In the genomic region with DNA sequence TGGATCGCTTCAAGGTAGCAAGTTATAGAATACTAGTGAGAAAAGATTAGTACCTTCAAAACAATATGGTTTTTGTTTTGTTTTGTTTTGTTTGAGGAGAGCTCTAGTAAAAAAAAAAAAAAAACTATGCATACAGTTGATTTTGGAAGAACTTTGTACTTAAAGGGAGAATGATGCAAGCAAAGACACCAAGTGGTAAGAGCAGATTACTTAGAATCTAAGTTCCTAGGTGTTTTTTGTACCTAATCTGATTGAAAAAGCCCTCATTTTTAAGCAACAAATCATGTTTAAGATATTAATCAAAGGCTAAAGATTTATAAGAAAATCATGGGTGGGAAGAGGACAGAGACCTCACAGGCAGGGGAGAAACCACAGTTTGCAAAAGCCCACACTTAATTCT, we compare ENCODE assay signal across 1 cellular context.
A peak's percentile ranks its signal among the peaks of the same experiment; 100 is the strongest.
TF ChIP-seq lines count a peak whose summit lies in the region.

No MANE protein-coding gene starts in this region.

TF ChIP-seq in HepG2, 621 proteins besides CTCF, POLR2A, EP300 and RAD21 (continued from another document and continues in another):
- TF ChIP-seq, protein P1, sequence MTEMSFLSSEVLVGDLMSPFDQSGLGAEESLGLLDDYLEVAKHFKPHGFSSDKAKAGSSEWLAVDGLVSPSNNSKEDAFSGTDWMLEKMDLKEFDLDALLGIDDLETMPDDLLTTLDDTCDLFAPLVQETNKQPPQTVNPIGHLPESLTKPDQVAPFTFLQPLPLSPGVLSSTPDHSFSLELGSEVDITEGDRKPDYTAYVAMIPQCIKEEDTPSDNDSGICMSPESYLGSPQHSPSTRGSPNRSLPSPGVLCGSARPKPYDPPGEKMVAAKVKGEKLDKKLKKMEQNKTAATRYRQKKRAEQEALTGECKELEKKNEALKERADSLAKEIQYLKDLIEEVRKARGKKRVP (CRISPR knock-in tag; IDR thresholded peaks at IDR 0.05) = peak in 1 of 2 experiments; percentile 94; a peak in 2 of 4 replicates
- TF ChIP-seq, protein P2, sequence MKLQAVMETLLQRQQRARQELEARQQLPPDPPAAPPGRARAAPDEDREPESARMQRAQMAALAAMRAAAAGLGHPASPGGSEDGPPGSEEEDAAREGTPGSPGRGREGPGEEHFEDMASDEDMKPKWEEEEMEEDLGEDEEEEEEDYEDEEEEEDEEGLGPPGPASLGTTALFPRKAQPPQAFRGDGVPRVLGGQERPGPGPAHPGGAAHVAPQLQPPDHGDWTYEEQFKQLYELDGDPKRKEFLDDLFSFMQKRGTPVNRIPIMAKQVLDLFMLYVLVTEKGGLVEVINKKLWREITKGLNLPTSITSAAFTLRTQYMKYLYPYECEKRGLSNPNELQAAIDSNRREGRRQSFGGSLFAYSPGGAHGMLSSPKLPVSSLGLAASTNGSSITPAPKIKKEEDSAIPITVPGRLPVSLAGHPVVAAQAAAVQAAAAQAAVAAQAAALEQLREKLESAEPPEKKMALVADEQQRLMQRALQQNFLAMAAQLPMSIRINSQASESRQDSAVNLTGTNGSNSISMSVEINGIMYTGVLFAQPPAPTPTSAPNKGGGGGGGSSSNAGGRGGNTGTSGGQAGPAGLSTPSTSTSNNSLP (IDR thresholded peaks at IDR 0.05; ENCODE audit: low read depth, low read length) = peak; percentile 27; the same call in 1 of the 2 replicates
- TF ChIP-seq, protein P3, sequence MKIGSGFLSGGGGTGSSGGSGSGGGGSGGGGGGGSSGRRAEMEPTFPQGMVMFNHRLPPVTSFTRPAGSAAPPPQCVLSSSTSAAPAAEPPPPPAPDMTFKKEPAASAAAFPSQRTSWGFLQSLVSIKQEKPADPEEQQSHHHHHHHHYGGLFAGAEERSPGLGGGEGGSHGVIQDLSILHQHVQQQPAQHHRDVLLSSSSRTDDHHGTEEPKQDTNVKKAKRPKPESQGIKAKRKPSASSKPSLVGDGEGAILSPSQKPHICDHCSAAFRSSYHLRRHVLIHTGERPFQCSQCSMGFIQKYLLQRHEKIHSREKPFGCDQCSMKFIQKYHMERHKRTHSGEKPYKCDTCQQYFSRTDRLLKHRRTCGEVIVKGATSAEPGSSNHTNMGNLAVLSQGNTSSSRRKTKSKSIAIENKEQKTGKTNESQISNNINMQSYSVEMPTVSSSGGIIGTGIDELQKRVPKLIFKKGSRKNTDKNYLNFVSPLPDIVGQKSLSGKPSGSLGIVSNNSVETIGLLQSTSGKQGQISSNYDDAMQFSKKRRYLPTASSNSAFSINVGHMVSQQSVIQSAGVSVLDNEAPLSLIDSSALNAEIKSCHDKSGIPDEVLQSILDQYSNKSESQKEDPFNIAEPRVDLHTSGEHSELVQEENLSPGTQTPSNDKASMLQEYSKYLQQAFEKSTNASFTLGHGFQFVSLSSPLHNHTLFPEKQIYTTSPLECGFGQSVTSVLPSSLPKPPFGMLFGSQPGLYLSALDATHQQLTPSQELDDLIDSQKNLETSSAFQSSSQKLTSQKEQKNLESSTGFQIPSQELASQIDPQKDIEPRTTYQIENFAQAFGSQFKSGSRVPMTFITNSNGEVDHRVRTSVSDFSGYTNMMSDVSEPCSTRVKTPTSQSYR (CRISPR knock-in tag; IDR thresholded peaks at IDR 0.05; ENCODE audit: borderline replicate concordance) = no peak
- TF ChIP-seq SATB2 (CRISPR knock-in tag; IDR thresholded peaks at IDR 0.05) = no peak
- TF ChIP-seq RBAK (CRISPR knock-in tag; IDR thresholded peaks at IDR 0.05) = no peak
- TF ChIP-seq, protein P4, sequence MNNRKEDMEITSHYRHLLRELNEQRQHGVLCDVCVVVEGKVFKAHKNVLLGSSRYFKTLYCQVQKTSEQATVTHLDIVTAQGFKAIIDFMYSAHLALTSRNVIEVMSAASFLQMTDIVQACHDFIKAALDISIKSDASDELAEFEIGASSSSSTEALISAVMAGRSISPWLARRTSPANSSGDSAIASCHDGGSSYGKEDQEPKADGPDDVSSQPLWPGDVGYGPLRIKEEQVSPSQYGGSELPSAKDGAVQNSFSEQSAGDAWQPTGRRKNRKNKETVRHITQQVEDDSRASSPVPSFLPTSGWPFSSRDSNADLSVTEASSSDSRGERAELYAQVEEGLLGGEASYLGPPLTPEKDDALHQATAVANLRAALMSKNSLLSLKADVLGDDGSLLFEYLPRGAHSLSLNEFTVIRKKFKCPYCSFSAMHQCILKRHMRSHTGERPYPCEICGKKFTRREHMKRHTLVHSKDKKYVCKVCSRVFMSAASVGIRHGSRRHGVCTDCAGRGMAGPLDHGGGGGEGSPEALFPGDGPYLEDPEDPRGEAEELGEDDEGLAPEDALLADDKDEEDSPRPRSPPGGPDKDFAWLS (CRISPR knock-in tag; IDR thresholded peaks at IDR 0.05; ENCODE audit: borderline replicate concordance) = no peak
- TF ChIP-seq GLI4 (CRISPR knock-in tag; IDR thresholded peaks at IDR 0.05; ENCODE audit: borderline replicate concordance) = no peak
- no peak for TF ChIP-seq ZKSCAN5 (CRISPR knock-in tag; IDR thresholded peaks at IDR 0.05)
- TF ChIP-seq CBFB (CRISPR knock-in tag; IDR thresholded peaks at IDR 0.05) = no peak
- TF ChIP-seq, protein P5, sequence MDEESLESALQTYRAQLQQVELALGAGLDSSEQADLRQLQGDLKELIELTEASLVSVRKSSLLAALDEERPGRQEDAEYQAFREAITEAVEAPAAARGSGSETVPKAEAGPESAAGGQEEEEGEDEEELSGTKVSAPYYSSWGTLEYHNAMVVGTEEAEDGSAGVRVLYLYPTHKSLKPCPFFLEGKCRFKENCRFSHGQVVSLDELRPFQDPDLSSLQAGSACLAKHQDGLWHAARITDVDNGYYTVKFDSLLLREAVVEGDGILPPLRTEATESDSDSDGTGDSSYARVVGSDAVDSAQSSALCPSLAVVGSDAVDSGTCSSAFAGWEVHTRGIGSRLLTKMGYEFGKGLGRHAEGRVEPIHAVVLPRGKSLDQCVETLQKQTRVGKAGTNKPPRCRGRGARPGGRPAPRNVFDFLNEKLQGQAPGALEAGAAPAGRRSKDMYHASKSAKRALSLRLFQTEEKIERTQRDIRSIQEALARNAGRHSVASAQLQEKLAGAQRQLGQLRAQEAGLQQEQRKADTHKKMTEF (CRISPR knock-in tag; IDR thresholded peaks at IDR 0.05) = peak; percentile 54; the same call in 1 of the 2 replicates
- TF ChIP-seq ZNF879 (CRISPR knock-in tag; IDR thresholded peaks at IDR 0.05) = no peak
- TF ChIP-seq, protein P6, sequence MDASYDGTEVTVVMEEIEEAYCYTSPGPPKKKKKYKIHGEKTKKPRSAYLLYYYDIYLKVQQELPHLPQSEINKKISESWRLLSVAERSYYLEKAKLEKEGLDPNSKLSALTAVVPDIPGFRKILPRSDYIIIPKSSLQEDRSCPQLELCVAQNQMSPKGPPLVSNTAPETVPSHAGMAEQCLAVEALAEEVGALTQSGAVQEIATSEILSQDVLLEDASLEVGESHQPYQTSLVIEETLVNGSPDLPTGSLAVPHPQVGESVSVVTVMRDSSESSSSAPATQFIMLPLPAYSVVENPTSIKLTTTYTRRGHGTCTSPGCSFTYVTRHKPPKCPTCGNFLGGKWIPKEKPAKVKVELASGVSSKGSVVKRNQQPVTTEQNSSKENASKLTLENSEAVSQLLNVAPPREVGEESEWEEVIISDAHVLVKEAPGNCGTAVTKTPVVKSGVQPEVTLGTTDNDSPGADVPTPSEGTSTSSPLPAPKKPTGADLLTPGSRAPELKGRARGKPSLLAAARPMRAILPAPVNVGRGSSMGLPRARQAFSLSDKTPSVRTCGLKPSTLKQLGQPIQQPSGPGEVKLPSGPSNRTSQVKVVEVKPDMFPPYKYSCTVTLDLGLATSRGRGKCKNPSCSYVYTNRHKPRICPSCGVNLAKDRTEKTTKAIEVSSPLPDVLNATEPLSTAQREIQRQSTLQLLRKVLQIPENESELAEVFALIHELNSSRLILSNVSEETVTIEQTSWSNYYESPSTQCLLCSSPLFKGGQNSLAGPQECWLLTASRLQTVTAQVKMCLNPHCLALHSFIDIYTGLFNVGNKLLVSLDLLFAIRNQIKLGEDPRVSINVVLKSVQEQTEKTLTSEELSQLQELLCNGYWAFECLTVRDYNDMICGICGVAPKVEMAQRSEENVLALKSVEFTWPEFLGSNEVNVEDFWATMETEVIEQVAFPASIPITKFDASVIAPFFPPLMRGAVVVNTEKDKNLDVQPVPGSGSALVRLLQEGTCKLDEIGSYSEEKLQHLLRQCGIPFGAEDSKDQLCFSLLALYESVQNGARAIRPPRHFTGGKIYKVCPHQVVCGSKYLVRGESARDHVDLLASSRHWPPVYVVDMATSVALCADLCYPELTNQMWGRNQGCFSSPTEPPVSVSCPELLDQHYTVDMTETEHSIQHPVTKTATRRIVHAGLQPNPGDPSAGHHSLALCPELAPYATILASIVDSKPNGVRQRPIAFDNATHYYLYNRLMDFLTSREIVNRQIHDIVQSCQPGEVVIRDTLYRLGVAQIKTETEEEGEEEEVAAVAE (CRISPR knock-in tag; IDR thresholded peaks at IDR 0.05; ENCODE audit: borderline replicate concordance) = no peak
- peak; percentile 86; the same call in 1 of the 2 replicates for TF ChIP-seq SOX5 (CRISPR knock-in tag; IDR thresholded peaks at IDR 0.05; ENCODE audit: borderline replicate concordance)
- no peak for TF ChIP-seq ZNF430 (CRISPR knock-in tag; IDR thresholded peaks at IDR 0.05)
- TF ChIP-seq, protein P7, sequence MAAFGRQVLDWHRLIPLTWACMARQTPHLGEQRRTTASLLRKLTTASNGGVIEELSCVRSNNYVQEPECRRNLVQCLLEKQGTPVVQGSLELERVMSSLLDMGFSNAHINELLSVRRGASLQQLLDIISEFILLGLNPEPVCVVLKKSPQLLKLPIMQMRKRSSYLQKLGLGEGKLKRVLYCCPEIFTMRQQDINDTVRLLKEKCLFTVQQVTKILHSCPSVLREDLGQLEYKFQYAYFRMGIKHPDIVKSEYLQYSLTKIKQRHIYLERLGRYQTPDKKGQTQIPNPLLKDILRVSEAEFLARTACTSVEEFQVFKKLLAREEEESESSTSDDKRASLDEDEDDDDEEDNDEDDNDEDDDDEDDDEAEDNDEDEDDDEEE (CRISPR knock-in tag; IDR thresholded peaks at IDR 0.05) = no peak
- TF ChIP-seq ZMYM4 (CRISPR knock-in tag; IDR thresholded peaks at IDR 0.05) = peak; percentile 21; the same call in 1 of the 2 replicates
- no peak for TF ChIP-seq NPAS2 (CRISPR knock-in tag; IDR thresholded peaks at IDR 0.05; ENCODE audit: borderline replicate concordance)
- no peak for TF ChIP-seq ZBTB1 (CRISPR knock-in tag; IDR thresholded peaks at IDR 0.05; ENCODE audit: borderline replicate concordance)
- no peak for TF ChIP-seq ZNF530 (CRISPR knock-in tag; IDR thresholded peaks at IDR 0.05; ENCODE audit: low read depth)
- no peak for TF ChIP-seq ZNF563 (CRISPR knock-in tag; IDR thresholded peaks at IDR 0.05)
- TF ChIP-seq, protein P8, sequence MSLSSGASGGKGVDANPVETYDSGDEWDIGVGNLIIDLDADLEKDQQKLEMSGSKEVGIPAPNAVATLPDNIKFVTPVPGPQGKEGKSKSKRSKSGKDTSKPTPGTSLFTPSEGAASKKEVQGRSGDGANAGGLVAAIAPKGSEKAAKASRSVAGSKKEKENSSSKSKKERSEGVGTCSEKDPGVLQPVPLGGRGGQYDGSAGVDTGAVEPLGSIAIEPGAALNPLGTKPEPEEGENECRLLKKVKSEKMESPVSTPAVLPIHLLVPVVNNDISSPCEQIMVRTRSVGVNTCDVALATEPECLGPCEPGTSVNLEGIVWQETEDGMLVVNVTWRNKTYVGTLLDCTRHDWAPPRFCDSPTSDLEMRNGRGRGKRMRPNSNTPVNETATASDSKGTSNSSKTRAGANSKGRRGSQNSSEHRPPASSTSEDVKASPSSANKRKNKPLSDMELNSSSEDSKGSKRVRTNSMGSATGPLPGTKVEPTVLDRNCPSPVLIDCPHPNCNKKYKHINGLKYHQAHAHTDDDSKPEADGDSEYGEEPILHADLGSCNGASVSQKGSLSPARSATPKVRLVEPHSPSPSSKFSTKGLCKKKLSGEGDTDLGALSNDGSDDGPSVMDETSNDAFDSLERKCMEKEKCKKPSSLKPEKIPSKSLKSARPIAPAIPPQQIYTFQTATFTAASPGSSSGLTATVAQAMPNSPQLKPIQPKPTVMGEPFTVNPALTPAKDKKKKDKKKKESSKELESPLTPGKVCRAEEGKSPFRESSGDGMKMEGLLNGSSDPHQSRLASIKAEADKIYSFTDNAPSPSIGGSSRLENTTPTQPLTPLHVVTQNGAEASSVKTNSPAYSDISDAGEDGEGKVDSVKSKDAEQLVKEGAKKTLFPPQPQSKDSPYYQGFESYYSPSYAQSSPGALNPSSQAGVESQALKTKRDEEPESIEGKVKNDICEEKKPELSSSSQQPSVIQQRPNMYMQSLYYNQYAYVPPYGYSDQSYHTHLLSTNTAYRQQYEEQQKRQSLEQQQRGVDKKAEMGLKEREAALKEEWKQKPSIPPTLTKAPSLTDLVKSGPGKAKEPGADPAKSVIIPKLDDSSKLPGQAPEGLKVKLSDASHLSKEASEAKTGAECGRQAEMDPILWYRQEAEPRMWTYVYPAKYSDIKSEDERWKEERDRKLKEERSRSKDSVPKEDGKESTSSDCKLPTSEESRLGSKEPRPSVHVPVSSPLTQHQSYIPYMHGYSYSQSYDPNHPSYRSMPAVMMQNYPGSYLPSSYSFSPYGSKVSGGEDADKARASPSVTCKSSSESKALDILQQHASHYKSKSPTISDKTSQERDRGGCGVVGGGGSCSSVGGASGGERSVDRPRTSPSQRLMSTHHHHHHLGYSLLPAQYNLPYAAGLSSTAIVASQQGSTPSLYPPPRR (CRISPR knock-in tag; IDR thresholded peaks at IDR 0.05; ENCODE audit: borderline replicate concordance) = no peak
- TF ChIP-seq NFIC (IDR thresholded peaks at IDR 0.05; ENCODE audit: low read length) = peak; percentile 86; the same call in 1 of the 2 replicates
- no peak for TF ChIP-seq AGO2 (optimal IDR thresholded peaks at IDR 0.05; ENCODE audit: low read depth, low read length)
- TF ChIP-seq, protein P9, sequence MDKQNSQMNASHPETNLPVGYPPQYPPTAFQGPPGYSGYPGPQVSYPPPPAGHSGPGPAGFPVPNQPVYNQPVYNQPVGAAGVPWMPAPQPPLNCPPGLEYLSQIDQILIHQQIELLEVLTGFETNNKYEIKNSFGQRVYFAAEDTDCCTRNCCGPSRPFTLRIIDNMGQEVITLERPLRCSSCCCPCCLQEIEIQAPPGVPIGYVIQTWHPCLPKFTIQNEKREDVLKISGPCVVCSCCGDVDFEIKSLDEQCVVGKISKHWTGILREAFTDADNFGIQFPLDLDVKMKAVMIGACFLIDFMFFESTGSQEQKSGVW (CRISPR knock-in tag; IDR thresholded peaks at IDR 0.05; ENCODE audit: borderline replicate concordance) = no peak
- TF ChIP-seq CREB1 (IDR thresholded peaks at IDR 0.05) = no peak
- no peak; the same call in 1 of the 2 replicates for TF ChIP-seq CREB1 (CRISPR knock-in tag; IDR thresholded peaks at IDR 0.05)
- TF ChIP-seq, protein P10, sequence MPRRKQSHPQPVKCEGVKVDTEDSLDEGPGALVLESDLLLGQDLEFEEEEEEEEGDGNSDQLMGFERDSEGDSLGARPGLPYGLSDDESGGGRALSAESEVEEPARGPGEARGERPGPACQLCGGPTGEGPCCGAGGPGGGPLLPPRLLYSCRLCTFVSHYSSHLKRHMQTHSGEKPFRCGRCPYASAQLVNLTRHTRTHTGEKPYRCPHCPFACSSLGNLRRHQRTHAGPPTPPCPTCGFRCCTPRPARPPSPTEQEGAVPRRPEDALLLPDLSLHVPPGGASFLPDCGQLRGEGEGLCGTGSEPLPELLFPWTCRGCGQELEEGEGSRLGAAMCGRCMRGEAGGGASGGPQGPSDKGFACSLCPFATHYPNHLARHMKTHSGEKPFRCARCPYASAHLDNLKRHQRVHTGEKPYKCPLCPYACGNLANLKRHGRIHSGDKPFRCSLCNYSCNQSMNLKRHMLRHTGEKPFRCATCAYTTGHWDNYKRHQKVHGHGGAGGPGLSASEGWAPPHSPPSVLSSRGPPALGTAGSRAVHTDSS (CRISPR knock-in tag; conservative IDR thresholded peaks at IDR 0.05) = no peak
